ENCODE assay signal across 1 cellular context in the genomic region with DNA sequence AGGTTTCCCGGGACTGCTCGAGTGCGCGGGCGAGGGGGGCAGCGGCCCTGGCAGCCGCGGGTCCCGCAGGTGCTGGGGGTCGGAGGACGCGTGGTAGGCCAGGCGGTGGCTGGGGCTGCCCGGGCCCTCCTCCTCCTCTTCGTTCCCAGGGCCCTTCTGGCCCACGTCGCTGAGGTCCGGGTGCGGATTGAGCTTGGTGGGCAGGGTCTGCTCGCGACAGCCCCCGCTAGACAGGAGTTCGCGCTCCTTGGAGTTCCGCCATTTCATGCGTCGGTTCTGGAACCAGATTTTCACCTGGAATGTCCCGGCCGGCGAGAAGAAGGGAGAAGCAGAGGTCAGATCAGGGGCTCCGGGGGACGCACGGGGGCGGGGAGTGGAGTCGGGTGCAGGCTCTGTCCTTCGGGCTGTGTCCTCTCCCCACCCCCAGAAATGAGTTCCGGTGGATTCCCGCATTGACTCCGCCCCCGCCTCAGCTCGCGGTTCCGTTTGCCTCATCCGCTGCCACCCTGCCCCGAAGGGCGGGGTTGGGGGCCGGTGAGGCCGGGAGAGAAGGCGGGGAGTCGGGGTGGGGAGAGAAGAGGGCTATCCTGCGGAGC.
TF ChIP-seq lines count a peak whose summit lies in the region.

No MANE protein-coding gene starts in this region.

TF ChIP-seq in SK-N-SH treated with all-trans-retinoic acid at 6 μM for 48 hours, 23 proteins besides CTCF, POLR2A, EP300 and RAD21 (continued from another document):
- TF ChIP-seq, protein P1, sequence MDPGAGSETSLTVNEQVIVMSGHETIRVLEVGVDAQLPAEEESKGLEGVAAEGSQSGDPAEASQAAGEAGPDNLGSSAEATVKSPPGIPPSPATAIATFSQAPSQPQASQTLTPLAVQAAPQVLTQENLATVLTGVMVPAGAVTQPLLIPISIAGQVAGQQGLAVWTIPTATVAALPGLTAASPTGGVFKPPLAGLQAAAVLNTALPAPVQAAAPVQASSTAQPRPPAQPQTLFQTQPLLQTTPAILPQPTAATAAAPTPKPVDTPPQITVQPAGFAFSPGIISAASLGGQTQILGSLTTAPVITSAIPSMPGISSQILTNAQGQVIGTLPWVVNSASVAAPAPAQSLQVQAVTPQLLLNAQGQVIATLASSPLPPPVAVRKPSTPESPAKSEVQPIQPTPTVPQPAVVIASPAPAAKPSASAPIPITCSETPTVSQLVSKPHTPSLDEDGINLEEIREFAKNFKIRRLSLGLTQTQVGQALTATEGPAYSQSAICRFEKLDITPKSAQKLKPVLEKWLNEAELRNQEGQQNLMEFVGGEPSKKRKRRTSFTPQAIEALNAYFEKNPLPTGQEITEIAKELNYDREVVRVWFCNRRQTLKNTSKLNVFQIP (CRISPR knock-in tag; IDR thresholded peaks at IDR 0.05; ENCODE audit: borderline replicate concordance, low read depth): no peak
- TF ChIP-seq TOX (CRISPR knock-in tag; IDR thresholded peaks at IDR 0.05; ENCODE audit: borderline replicate concordance) (no peak), ZNF70 (CRISPR knock-in tag; IDR thresholded peaks at IDR 0.05) (no peak), PPARA (CRISPR knock-in tag; IDR thresholded peaks at IDR 0.05; ENCODE audit: borderline replicate concordance) (no peak), ZFP30 (CRISPR knock-in tag; IDR thresholded peaks at IDR 0.05) (no peak)
